ENCODE assay signal across 24 cellular contexts in the genomic region with DNA sequence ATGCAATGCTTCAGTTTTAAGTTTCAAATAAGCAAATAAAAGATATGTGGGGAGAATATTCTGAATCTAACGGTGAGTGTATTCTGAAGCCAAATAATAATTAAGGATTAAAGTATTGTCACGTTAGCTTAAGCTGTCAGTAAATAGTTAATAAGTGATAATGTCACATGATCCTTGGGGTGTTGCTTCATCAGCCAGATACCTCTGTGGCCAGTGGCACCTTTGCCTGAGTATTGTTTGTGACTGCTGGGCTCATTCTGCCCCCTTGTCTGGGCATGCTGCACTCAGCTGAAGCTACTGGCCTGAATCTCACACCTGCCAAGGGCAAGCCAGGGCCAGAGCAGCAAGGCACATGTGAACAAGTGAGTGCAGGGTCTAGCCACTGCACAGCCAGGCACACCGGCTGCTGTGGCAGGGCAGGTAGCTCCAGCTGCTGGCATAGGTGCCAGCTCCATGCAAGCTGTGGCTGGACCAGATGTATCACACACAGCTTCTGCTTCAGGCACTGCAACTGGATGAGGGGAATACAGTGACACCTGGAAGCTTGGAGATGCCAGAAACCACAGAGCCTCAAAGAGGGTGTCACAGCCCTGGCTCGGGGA.
"Had no signal": no experiment of that assay in that cellular context is flagged by ENCODE, and none has a peak within 500 bp of the region (broad histone marks: within the 10 kb centered on the region; RNA-seq: fewer than 3 reads in every experiment).

No MANE protein-coding gene starts in this region.

- ATAC-seq: activated naive CD4-positive, alpha-beta T cell treated with anti-CD3 and anti-CD28 coated beads, Interleukin-2, amount 50 U/mL, for 72 hours; activated naive CD8-positive, alpha-beta T cell treated with anti-CD3 and anti-CD28 coated beads, Interleukin-2, amount 50 U/mL, for 24 hours; activated T-cell treated with anti-CD3 and anti-CD28 coated beads, Interleukin-2, amount 50 U/mL, for 4 hours; PC-3; T-cell had no signal

- H3K27ac ChIP-seq: cardiac muscle cell, SK-N-MC had no signal

- H3K36me3 ChIP-seq: cardiac muscle cell had no signal

- H3K4me3 ChIP-seq: cardiac muscle cell, SK-N-MC had no signal

- H3K27me3 ChIP-seq: cardiac muscle cell had no signal

- DNase-seq: activated B cell treated with CpG ODN at 0.5 μM for 24 hours; activated CD4-positive, alpha-beta memory T cell treated with anti-CD3 and anti-CD28 coated beads for 36 hours; activated CD4-positive, alpha-beta T cell treated with anti-CD3 and anti-CD28 coated beads for 1 hour; activated CD4-positive, alpha-beta T cell treated with anti-CD3 and anti-CD28 coated beads, Interleukin-2, amount 10 ng/mL, durations not matched to agents 7 days and 5 days; activated CD8-positive, alpha-beta memory T cell treated with anti-CD3 and anti-CD28 coated beads for 24 hours; activated effector memory CD4-positive, alpha-beta T cell treated with anti-CD3 and anti-CD28 coated beads, Interleukin-2, amount 50 U/mL, for 16 hours; activated naive CD4-positive, alpha-beta T cell treated with Interleukin-2 at 50 U/mL for 16 hours; activated naive CD8-positive, alpha-beta T cell treated with anti-CD3 and anti-CD28 coated beads, Interleukin-2, amount 50 U/mL, for 24 hours; activated T-cell treated with anti-CD3 and anti-CD28 coated beads, Interleukin-2, amount 50 U/mL, for 4 hours; amniotic stem cell; MM.1S; NCI-H1105 treated with DMSO at 0.1 percent for 48 hours; NCI-H1436 treated with DMSO at 0.1 percent for 48 hours; NCI-H187; NCI-H2081; NCI-H446; NCI-H526 treated with DMSO at 0.1 percent for 48 hours; PC-3; T-cell; T-helper 2 cell; T1000 had no signal
